ENCODE assay signal across 1 cellular context in the genomic region with DNA sequence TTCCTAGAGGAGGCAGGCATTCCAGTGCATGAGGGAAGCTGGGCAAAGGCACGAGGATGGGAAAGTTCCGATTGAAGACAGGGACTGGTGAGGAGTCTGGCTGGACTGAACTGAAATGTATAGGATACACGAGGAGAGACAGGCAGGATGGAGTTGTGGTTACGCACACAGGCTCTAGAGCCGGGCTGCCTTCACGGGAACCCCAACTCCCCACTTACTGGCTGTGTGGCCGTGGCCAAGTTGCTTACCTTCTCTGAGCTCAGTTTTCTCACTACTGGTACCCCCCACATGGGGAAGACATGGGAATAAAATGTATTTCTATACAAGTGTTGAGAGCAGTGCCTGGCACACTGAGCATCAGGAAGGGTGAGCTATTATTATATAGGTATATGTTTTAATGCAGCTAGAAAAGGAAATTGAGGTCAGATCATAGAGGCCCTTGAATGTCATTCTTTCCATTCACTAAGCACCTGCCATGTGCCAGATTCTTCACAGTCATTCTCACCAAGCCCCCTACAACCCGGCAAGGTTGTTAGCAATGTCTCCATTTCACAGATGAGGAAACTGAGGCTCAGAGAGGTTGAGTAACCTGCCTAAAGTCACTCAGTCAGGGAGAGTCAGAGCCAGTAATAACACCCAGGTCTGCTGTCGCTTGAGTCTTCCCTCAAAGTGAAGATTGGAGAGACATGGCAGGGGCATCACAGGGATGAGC.
TF ChIP-seq lines count a peak whose summit lies in the region.

No MANE protein-coding gene starts in this region.

TF ChIP-seq in HEK293, 187 proteins besides CTCF, POLR2A, EP300 and RAD21 (continued from another document):
- TF ChIP-seq, protein P1, sequence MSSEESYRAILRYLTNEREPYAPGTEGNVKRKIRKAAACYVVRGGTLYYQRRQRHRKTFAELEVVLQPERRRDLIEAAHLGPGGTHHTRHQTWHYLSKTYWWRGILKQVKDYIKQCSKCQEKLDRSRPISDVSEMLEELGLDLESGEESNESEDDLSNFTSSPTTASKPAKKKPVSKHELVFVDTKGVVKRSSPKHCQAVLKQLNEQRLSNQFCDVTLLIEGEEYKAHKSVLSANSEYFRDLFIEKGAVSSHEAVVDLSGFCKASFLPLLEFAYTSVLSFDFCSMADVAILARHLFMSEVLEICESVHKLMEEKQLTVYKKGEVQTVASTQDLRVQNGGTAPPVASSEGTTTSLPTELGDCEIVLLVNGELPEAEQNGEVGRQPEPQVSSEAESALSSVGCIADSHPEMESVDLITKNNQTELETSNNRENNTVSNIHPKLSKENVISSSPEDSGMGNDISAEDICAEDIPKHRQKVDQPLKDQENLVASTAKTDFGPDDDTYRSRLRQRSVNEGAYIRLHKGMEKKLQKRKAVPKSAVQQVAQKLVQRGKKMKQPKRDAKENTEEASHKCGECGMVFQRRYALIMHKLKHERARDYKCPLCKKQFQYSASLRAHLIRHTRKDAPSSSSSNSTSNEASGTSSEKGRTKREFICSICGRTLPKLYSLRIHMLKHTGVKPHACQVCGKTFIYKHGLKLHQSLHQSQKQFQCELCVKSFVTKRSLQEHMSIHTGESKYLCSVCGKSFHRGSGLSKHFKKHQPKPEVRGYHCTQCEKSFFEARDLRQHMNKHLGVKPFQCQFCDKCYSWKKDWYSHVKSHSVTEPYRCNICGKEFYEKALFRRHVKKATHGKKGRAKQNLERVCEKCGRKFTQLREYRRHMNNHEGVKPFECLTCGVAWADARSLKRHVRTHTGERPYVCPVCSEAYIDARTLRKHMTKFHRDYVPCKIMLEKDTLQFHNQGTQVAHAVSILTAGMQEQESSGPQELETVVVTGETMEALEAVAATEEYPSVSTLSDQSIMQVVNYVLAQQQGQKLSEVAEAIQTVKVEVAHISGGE (tag by site-specific recombination; conservative IDR thresholded peaks at IDR 0.05; ENCODE audit: low read depth): no peak
- no peak for TF ChIP-seq ZNF394 (tag by site-specific recombination; IDR thresholded peaks at IDR 0.05; ENCODE audit: borderline replicate concordance)
- TF ChIP-seq ZBTB7A (tag by site-specific recombination; IDR thresholded peaks at IDR 0.05; ENCODE audit: low read depth): no peak
- TF ChIP-seq RBAK (tag by site-specific recombination; IDR thresholded peaks at IDR 0.05): no peak
- peak; percentile 51 for TF ChIP-seq ZNF768 (tag by site-specific recombination; IDR thresholded peaks at IDR 0.05)
- TF ChIP-seq BCL11B (tag by site-specific recombination; IDR thresholded peaks at IDR 0.05; ENCODE audit: low read depth): no peak
